16 cellular contexts compared by ENCODE assay signal in the genomic region with DNA sequence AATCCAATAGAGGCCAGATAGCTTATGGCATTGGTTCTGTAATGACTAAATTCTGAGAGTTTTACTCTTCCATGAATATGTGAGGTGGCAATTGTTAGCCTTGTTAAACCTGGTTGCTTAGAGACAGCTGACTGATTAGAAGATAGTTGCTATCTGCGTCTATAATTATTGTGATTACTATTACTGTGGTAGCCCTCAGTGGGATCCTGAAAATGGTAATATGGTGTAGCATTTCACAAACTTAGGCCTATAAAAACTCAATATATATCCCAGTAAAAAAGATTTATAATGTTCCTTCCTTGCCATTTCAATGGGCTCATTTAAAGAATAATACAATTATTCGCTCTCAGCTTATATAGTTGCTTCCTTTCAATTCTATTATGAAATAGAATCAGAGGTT.
DNase-seq lines count a peak whose midpoint lies in the region; ATAC-seq and TF ChIP-seq lines count a peak whose summit lies in the region.
"Had no signal": no experiment of that assay in that cellular context is flagged by ENCODE, and none has a peak within 500 bp of the region (broad histone marks: within the 10 kb centered on the region; RNA-seq: fewer than 3 reads in every experiment).

No MANE protein-coding gene starts in this region.

- no peaks in the 10 kb centered on the region for H3K79me2 ChIP-seq in neural cell (replicated peaks; ENCODE audit: insufficient read depth, low read length)

- ATAC-seq in HG03196 (IDR thresholded peaks at IDR 0.05; ENCODE audit: unreplicated experiment) = no peak
- ATAC-seq: GM12878, GM23338 had no signal

- no peak for TF ChIP-seq RAD21 in neural cell (conservative IDR thresholded peaks at IDR 0.05)

- POLR2A ChIA-PET in HEK293T (lab: Yijun Ruan, JAX) = no interaction called here

- peak overlapping the region; percentile 8 for H3K4me3 ChIP-seq in neural cell (ENCODE audit: low read length)
- H3K4me3 ChIP-seq: BLaER1 treated with 17β-estradiol and CSF1 and Interleukin-3, amounts not matched to agents 10 nM and 100 nM; GM12878; GM23338 had no signal

- H3K27ac ChIP-seq in neural cell (ENCODE audit: low read length) = no peak overlapping the region
- H3K27ac ChIP-seq: BLaER1 treated with 17β-estradiol and CSF1 and Interleukin-3, amounts not matched to agents 10 nM and 100 nM had no signal

- H3K9me2 ChIP-seq in neural cell (ENCODE audit: insufficient read depth, low read length) = no peaks in the 10 kb centered on the region

- H3K27me3 ChIP-seq in neural cell (ENCODE audit: insufficient read depth, low read depth, low read length) = no peaks in the 10 kb centered on the region
- H3K27me3 ChIP-seq: BLaER1 treated with 17β-estradiol and CSF1 and Interleukin-3, amounts not matched to agents 10 nM and 100 nM had no signal

- H3F3A ChIP-seq in neural cell (ENCODE audit: insufficient read depth, low read length, poor library complexity, severe bottlenecking) = peaks cover 3% of the 10 kb centered on the region

- no peaks in the 10 kb centered on the region for H4K20me1 ChIP-seq in neural cell (ENCODE audit: insufficient read depth)
- H4K20me1 ChIP-seq: BLaER1 treated with 17β-estradiol and CSF1 and Interleukin-3, amounts not matched to agents 10 nM and 100 nM had no signal

- H3K36me3 ChIP-seq in neural cell (ENCODE audit: insufficient read depth, low read length) = no peaks in the 10 kb centered on the region
- H3K36me3 ChIP-seq: BLaER1 treated with 17β-estradiol and CSF1 and Interleukin-3, amounts not matched to agents 10 nM and 100 nM had no signal

- CTCF ChIA-PET in HEK293T (lab: Yijun Ruan, JAX) = no interaction called here

- TF ChIP-seq EP300 in neural cell (conservative IDR thresholded peaks at IDR 0.05; ENCODE audit: poor library complexity, severe bottlenecking) = no peak

- no peak overlapping the region for H3K9ac ChIP-seq in neural cell (ENCODE audit: low read length)
- H3K9ac ChIP-seq: BLaER1 treated with 17β-estradiol and CSF1 and Interleukin-3, amounts not matched to agents 10 nM and 100 nM had no signal

- no peak overlapping the region for H3K4me2 ChIP-seq in neural cell (ENCODE audit: low read length)
- H3K4me2 ChIP-seq: BLaER1 treated with 17β-estradiol and CSF1 and Interleukin-3, amounts not matched to agents 10 nM and 100 nM; GM23338 had no signal

- H3K9me3 ChIP-seq in neural cell (ENCODE audit: low read length) = no peaks in the 10 kb centered on the region
- H3K9me3 ChIP-seq: BLaER1 treated with 17β-estradiol and CSF1 and Interleukin-3, amounts not matched to agents 10 nM and 100 nM had no signal

- no peak overlapping the region for H2AFZ ChIP-seq in neural cell (ENCODE audit: low read depth, low read length)
- H2AFZ ChIP-seq: GM23338 had no signal

- TF ChIP-seq CTCF in neural cell (IDR thresholded peaks at IDR 0.05; ENCODE audit: poor library complexity, severe bottlenecking) = no peak

- DNase-seq in NCI-H1417 (lab: John Stamatoyannopoulos, UW) (peak in 2 of 3 experiments; percentile 15 to 63), NCI-H1417 treated with DMSO at 0.1 percent for 48 hours (lab: John Stamatoyannopoulos, UW) (no peak), HEK293T (ENCODE audit: extremely low spot score) (no peak), NCI-H748 (lab: John Stamatoyannopoulos, UW; ENCODE audit: unreplicated experiment) (peak; percentile 80), DMS79 treated with DMSO at 0.1 percent for 48 hours (lab: John Stamatoyannopoulos, UW) (no peak)
- DNase-seq: 8988T; ACHN; Calu3; CD4-positive, CD25-positive, alpha-beta regulatory T cell; DMS 273 treated with DMSO at 0.1 percent for 48 hours; H7 had no signal

TF ChIP-seq in HEK293T, 16 proteins besides CTCF, POLR2A, EP300 and RAD21:
- no peak for TF ChIP-seq NFRKB (IDR thresholded peaks at IDR 0.05)
- TF ChIP-seq, protein P1, sequence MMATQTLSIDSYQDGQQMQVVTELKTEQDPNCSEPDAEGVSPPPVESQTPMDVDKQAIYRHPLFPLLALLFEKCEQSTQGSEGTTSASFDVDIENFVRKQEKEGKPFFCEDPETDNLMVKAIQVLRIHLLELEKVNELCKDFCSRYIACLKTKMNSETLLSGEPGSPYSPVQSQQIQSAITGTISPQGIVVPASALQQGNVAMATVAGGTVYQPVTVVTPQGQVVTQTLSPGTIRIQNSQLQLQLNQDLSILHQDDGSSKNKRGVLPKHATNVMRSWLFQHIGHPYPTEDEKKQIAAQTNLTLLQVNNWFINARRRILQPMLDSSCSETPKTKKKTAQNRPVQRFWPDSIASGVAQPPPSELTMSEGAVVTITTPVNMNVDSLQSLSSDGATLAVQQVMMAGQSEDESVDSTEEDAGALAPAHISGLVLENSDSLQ (IDR thresholded peaks at IDR 0.05) = 0 out of 2 replicates have a peak, but pooled peaks have one; percentile 25

TF ChIP-seq in neural cell, 6 proteins besides CTCF, POLR2A, EP300 and RAD21:
- no peak for TF ChIP-seq REST (IDR thresholded peaks at IDR 0.05; ENCODE audit: borderline replicate concordance)
- TF ChIP-seq POLR2AphosphoS5 (IDR thresholded peaks at IDR 0.05) = no peak
- no peak for TF ChIP-seq MXI1 (conservative IDR thresholded peaks at IDR 0.05; ENCODE audit: poor library complexity, severe bottlenecking)
- TF ChIP-seq SMC3 (conservative IDR thresholded peaks at IDR 0.05; ENCODE audit: poor library complexity) = no peak
- no peak for TF ChIP-seq EZH2 (IDR thresholded peaks at IDR 0.05; ENCODE audit: borderline replicate concordance, insufficient read depth, low read length, poor library complexity, severe bottlenecking)
- no peak for TF ChIP-seq TAF1 (IDR thresholded peaks at IDR 0.05; ENCODE audit: low read depth)

Comparison
In these comparisons a context has a peak if more than half of its experiments do, and no peak if none do; other contexts are left out.
1. DNase-seq: peak in NCI-H1417 (2 of 3) and NCI-H748 (single experiment); none in NCI-H1417 treated with DMSO at 0.1 percent for 48 hours (single experiment), HEK293T (single experiment) and DMS79 treated with DMSO at 0.1 percent for 48 hours (single experiment).